Comparison of ENCODE assay signal across 24 cellular contexts in the genomic region with DNA sequence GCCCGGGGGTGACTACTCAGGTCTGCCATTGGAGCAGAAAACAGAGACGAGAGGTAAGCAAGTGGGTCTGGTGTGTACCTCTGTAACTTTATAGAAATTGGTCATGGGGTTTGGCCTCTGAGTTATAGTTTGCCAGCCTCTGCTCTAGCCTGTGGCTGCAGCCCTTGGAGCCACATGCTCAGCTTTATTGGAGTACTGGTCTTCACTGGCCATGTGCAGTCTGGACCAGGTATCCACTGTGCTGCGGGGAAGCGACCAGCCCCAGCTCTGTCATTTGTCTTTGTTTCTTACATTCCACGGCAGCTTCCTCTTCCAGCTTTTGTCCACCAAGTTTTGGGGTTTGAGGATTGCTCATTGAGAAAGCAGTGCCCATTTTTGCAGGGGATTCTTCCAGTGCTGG.
"Had no signal": no experiment of that assay in that cellular context is flagged by ENCODE, and none has a peak within 500 bp of the region (broad histone marks: within the 10 kb centered on the region; RNA-seq: fewer than 3 reads in every experiment).

No MANE protein-coding gene starts in this region.

- ATAC-seq: esophagus mucosa; foreskin keratinocyte; gastroesophageal sphincter; heart left ventricle; left cardiac atrium; naive thymus-derived CD8-positive, alpha-beta T cell; right lobe of liver; stimulated activated naive B cell treated with anti-CD40 and anti-IgM and Interleukin-4, amounts not matched to agents 10 μg/mL and 1 μg/mL and 100 μg/mL, for 72 hours; upper lobe of right lung had no signal

- DNase-seq: cerebellar nuclear complex; effector CD8-positive, alpha-beta T cell; foreskin keratinocyte; heart left ventricle; left cardiac atrium; left ventricle myocardium inferior; mammary epithelial cell; mesendoderm; naive thymus-derived CD8-positive, alpha-beta T cell; nephron progenitor cell; nucleus accumbens; ovary; posterior cingulate gyrus; right lobe of liver; stimulated activated CD4-positive, alpha-beta T cell treated with anti-CD3 and anti-CD28 coated beads, Interleukin-2, amount 100 ng/mL, for 24 hours; stimulated activated CD4-positive, alpha-beta T cell treated with anti-CD3 and anti-CD28 coated beads, Interleukin-4, amount 100 ng/mL, for 4 hours; stimulated activated naive B cell treated with anti-CD40 and anti-IgM and Interleukin-4, amounts not matched to agents 10 μg/mL and 1 μg/mL and 100 μg/mL, for 72 hours; transverse colon; upper lobe of right lung; uterus had no signal

- H3K27me3 Mint-ChIP-seq: stimulated activated naive CD8-positive, alpha-beta T cell treated with anti-CD3 and anti-CD28 coated beads, Interleukin-15, Interleukin-2, amounts not matched to agents 100 ng/mL and 50 ng/mL, for 24 hours had no signal

- H3K27ac Mint-ChIP-seq: endodermal cell; naive thymus-derived CD8-positive, alpha-beta T cell; nephron progenitor cell; stimulated activated naive B cell treated with anti-CD40 and anti-IgM and Interleukin-4, amounts not matched to agents 10 μg/mL and 1 μg/mL and 100 μg/mL, for 72 hours; stimulated activated naive CD8-positive, alpha-beta T cell treated with anti-CD3 and anti-CD28 coated beads, Interleukin-15, Interleukin-2, amounts not matched to agents 100 ng/mL and 50 ng/mL, for 24 hours had no signal

- H3K9me3 Mint-ChIP-seq: naive thymus-derived CD8-positive, alpha-beta T cell; stimulated activated naive B cell treated with anti-CD40 and anti-IgM and Interleukin-4, amounts not matched to agents 10 μg/mL and 1 μg/mL and 100 μg/mL, for 72 hours; stimulated activated naive CD8-positive, alpha-beta T cell treated with anti-CD3 and anti-CD28 coated beads, Interleukin-15, Interleukin-2, amounts not matched to agents 100 ng/mL and 50 ng/mL, for 24 hours had no signal

- H3K36me3 Mint-ChIP-seq: naive thymus-derived CD8-positive, alpha-beta T cell; stimulated activated naive B cell treated with anti-CD40 and anti-IgM and Interleukin-4, amounts not matched to agents 10 μg/mL and 1 μg/mL and 100 μg/mL, for 72 hours had no signal

- H3K4me1 Mint-ChIP-seq: endodermal cell; nephron progenitor cell; stimulated activated naive B cell treated with anti-CD40 and anti-IgM and Interleukin-4, amounts not matched to agents 10 μg/mL and 1 μg/mL and 100 μg/mL, for 72 hours had no signal

- H3K4me3 Mint-ChIP-seq: endodermal cell; naive thymus-derived CD8-positive, alpha-beta T cell; nephron progenitor cell; stimulated activated naive B cell treated with anti-CD40 and anti-IgM and Interleukin-4, amounts not matched to agents 10 μg/mL and 1 μg/mL and 100 μg/mL, for 72 hours; stimulated activated naive CD8-positive, alpha-beta T cell treated with anti-CD3 and anti-CD28 coated beads, Interleukin-15, Interleukin-2, amounts not matched to agents 100 ng/mL and 50 ng/mL, for 24 hours had no signal
